In genomic region chr22:17774206-17774927, GRCh38 we compare ENCODE assay signal across 8 cellular contexts. TPM values are rescaled to one million over a fixed set of nuclear protein-coding genes. Genes with fewer than 3 reads are reported as not detected.
DNase-seq lines count a peak whose midpoint lies in the region; ATAC-seq and TF ChIP-seq lines count a peak whose summit lies in the region.

Gene BID (minus strand): TSS chr22:17774469. CDS start chr22:17750116, 24,353 bp downstream.

- H3K36me3 ChIP-seq in BLaER1: peaks cover 10% of the 10 kb centered on the region; the same call in 1 of the 2 replicates
- no peaks in the 10 kb centered on the region for H3K36me3 ChIP-seq in MM.1S (replicated peaks; ENCODE audit: insufficient read depth, low read length)
- no peaks in the 10 kb centered on the region for H3K36me3 ChIP-seq in fibroblast of lung (ENCODE audit: control insufficient read depth, insufficient read depth, low read length)

- DNase-seq in MM.1S (peak; percentile 55), fibroblast of lung (ENCODE audit: low read depth in 2 of 2) (peak in 1 of 2 donors; percentile 30), natural killer cell (peak; percentile 59), ecto neural progenitor cell (ENCODE audit: low spot score) (no peak), SHP77 treated with DMSO at 0.1 percent for 48 hours (lab: John Stamatoyannopoulos, UW) (no peak)
- DNase-seq in activated T-cell treated with anti-CD3 and anti-CD28 coated beads, Interleukin-2, amount 50 U/mL, for 4 hours: no peak

- peak within 1 kb of the TSS; percentile 88 for H3K4me3 Mint-ChIP-seq in activated T-cell treated with anti-CD3 and anti-CD28 coated beads, Interleukin-2, amount 50 U/mL, for 4 hours
- H3K4me3 Mint-ChIP-seq in natural killer cell: peak within 1 kb of the TSS; percentile 98

- no peaks in the 10 kb centered on the region for H3K27me3 Mint-ChIP-seq in activated T-cell treated with anti-CD3 and anti-CD28 coated beads, Interleukin-2, amount 50 U/mL, for 4 hours (ENCODE audit: low read depth)
- H3K27me3 Mint-ChIP-seq in natural killer cell (ENCODE audit: low read depth in 2 of 2): no peaks in the 10 kb centered on the region

- intact Hi-C loops in natural killer cell (cut with micrococcal nuclease): loop anchor here (10.0 kb wide), 1 partner anchor 690 kb away; the partner anchor contains the start of gene IL17RA

- peaks cover 80% of the 10 kb centered on the region for H3K4me1 Mint-ChIP-seq in activated T-cell treated with anti-CD3 and anti-CD28 coated beads, Interleukin-2, amount 50 U/mL, for 4 hours (ENCODE audit: low read depth)
- H3K4me1 Mint-ChIP-seq in natural killer cell: peaks cover 65 to 70% of the 10 kb centered on the region in 2 donors

- H3K27ac Mint-ChIP-seq in natural killer cell: peak within 1 kb of the TSS; percentile 98 to 99

- H4K20me1 ChIP-seq in BLaER1 (peaks cover 38% of the 10 kb centered on the region), MM.1S (ENCODE audit: insufficient read depth, low read length) (peaks cover 6% of the 10 kb centered on the region; the same call in 1 of the 2 replicates), fibroblast of lung (ENCODE audit: control insufficient read depth, extremely low read depth, insufficient read depth, low read length) (no peaks in the 10 kb centered on the region)

- H2AFZ ChIP-seq in MM.1S (ENCODE audit: low read length) (peak within 1 kb of the TSS; percentile 72), fibroblast of lung (ENCODE audit: low read length) (peak within 1 kb of the TSS; percentile 35)

- H3K36me3 Mint-ChIP-seq in activated T-cell treated with anti-CD3 and anti-CD28 coated beads, Interleukin-2, amount 50 U/mL, for 4 hours (ENCODE audit: insufficient read depth): no peaks in the 10 kb centered on the region
- H3K36me3 Mint-ChIP-seq in natural killer cell: no peaks in the 10 kb centered on the region

- no peaks in the 10 kb centered on the region for H3K9me3 ChIP-seq in BLaER1
- no peaks in the 10 kb centered on the region for H3K9me3 ChIP-seq in MM.1S (replicated peaks; ENCODE audit: insufficient read depth, low read length)
- no peaks in the 10 kb centered on the region for H3K9me3 ChIP-seq in fibroblast of lung (ENCODE audit: control insufficient read depth, insufficient read depth, low read depth, low read length)

- H3K9me3 Mint-ChIP-seq in activated T-cell treated with anti-CD3 and anti-CD28 coated beads, Interleukin-2, amount 50 U/mL, for 4 hours: no peaks in the 10 kb centered on the region
- no peaks in the 10 kb centered on the region for H3K9me3 Mint-ChIP-seq in natural killer cell

- H3K4me1 ChIP-seq in BLaER1 (peaks cover 84% of the 10 kb centered on the region), MM.1S (ENCODE audit: low read length) (peaks cover 11% of the 10 kb centered on the region; the same call in 1 of the 2 replicates), fibroblast of lung (ENCODE audit: control insufficient read depth, extremely low read depth, insufficient read depth, low read length) (peaks cover 11% of the 10 kb centered on the region)

- H3K4me2 ChIP-seq in BLaER1 (peak within 1 kb of the TSS; percentile 96), MM.1S (ENCODE audit: low read depth, low read length) (peak within 1 kb of the TSS; percentile 97), fibroblast of lung (ENCODE audit: extremely low read depth, insufficient read depth, low read length) (peak within 1 kb of the TSS; percentile 83)

- H3F3A ChIP-seq in MM.1S (ENCODE audit: insufficient read depth, low read length): peaks cover 8% of the 10 kb centered on the region

- peak within 1 kb of the TSS; percentile 74 for H3K4me3 ChIP-seq in BLaER1
- H3K4me3 ChIP-seq in MM.1S (ENCODE audit: low read length): peak within 1 kb of the TSS; percentile 77
- H3K4me3 ChIP-seq in fibroblast of lung (replicated peaks in 1 of 4; ENCODE audit: control extremely low read depth in 1 of 4, insufficient read depth in 1 of 4, low read depth in 3 of 4, low read length in 4 of 4): peak within 1 kb of the TSS; percentile 43 to 67 (median 62)

- H3K27ac ChIP-seq in BLaER1 (peak within 1 kb of the TSS; percentile 97), MM.1S (ENCODE audit: low read length) (peak within 1 kb of the TSS; percentile 28; the same call in 1 of the 2 replicates), fibroblast of lung (ENCODE audit: insufficient read depth, low read length) (no peak within 1 kb of the TSS)

- no peaks in the 10 kb centered on the region for H3K27me3 ChIP-seq in BLaER1
- H3K27me3 ChIP-seq in MM.1S (replicated peaks; ENCODE audit: insufficient read depth, low read length): no peaks in the 10 kb centered on the region
- H3K27me3 ChIP-seq in fibroblast of lung (ENCODE audit: control insufficient read depth, insufficient read depth, low read length): no peaks in the 10 kb centered on the region

- H3K9me2 ChIP-seq in MM.1S (replicated peaks; ENCODE audit: insufficient read depth, low read length): no peaks in the 10 kb centered on the region

- ATAC-seq in GM19351 (IDR thresholded peaks at IDR 0.05; ENCODE audit: unreplicated experiment) (peak; percentile 34), natural killer cell (peak; percentile 29 to 62 (median 47))
- peak; percentile 43 to 55 for ATAC-seq in activated T-cell treated with anti-CD3 and anti-CD28 coated beads, Interleukin-2, amount 50 U/mL, for 4 hours

- peaks cover 67% of the 10 kb centered on the region for H3K79me2 ChIP-seq in MM.1S (ENCODE audit: low read length)
- H3K79me2 ChIP-seq in fibroblast of lung (ENCODE audit: control insufficient read depth, insufficient read depth, low read length): no peaks in the 10 kb centered on the region

- H3K9ac ChIP-seq in BLaER1: peak within 1 kb of the TSS; percentile 94
- H3K9ac ChIP-seq in MM.1S (ENCODE audit: low read length): peak within 1 kb of the TSS; percentile 63
- peak within 1 kb of the TSS; percentile 58 for H3K9ac ChIP-seq in fibroblast of lung (ENCODE audit: insufficient read depth, low read length)

- no peak for TF ChIP-seq CTCF in MM.1S (IDR thresholded peaks at IDR 0.05; ENCODE audit: low read length)
- no peak for TF ChIP-seq CTCF in fibroblast of lung (conservative IDR thresholded peaks at IDR 0.05 in 1 of 2, IDR thresholded peaks at IDR 0.05 in 1 of 2; ENCODE audit: low read depth in 1 of 2, low read length in 2 of 2)
- TF ChIP-seq CTCF in natural killer cell (IDR thresholded peaks at IDR 0.05): no peak

RNA-seq across cellular contexts. Expression of gene BID, which starts in this region (rescaled TPM):
- 10 to 100 TPM; 30.3 to 39.5 (median 36.5) TPM for total RNA-seq in activated T-cell treated with anti-CD3 and anti-CD28 coated beads, Interleukin-2, amount 50 U/mL, for 4 hours
- 13.4 and 17.7 TPM in 2 replicates for total RNA-seq in fibroblast of lung
- polyA plus RNA-seq in fibroblast of lung: 23.4 and 37.0 TPM in 2 replicates
- polyA plus RNA-seq in fibroblast of lung (2012): 23.1 and 30.3 TPM in 2 replicates
- polyA minus RNA-seq in fibroblast of lung (ENCODE audit: low replicate concordance): 16.3 and 17.4 TPM in 2 replicates
- 10 to 100 TPM; 40.9 to 42.4 (median 42.3) TPM for total RNA-seq in natural killer cell

Comparison
In these comparisons a context has a peak if more than half of its experiments do, and no peak if none do; other contexts are left out.
1. DNase-seq: peak in MM.1S (single experiment) and natural killer cell (single experiment); none in activated T-cell treated with anti-CD3 and anti-CD28 coated beads, Interleukin-2, amount 50 U/mL, for 4 hours (single experiment), ecto neural progenitor cell (single experiment) and SHP77 treated with DMSO at 0.1 percent for 48 hours (single experiment).
2. Peak in every context shown above with its lines, with median percentiles within 50 percentile points of each other: H3K4me2 ChIP-seq, H3K4me3 ChIP-seq, H3K9ac ChIP-seq and ATAC-seq.